8 cellular contexts compared by ENCODE assay signal in genomic region chr1:226940029-226940805, GRCh38. TPM values are rescaled to one million over a fixed set of nuclear protein-coding genes. Genes with fewer than 3 reads are reported as not detected.
DNase-seq lines count a peak whose midpoint lies in the region; ATAC-seq and TF ChIP-seq lines count a peak whose summit lies in the region.

Gene COQ8A, plus strand, starts transcription at chr1:226940294. Its CDS starts 21,092 bp downstream, at chr1:226961386.

- H3K36me3 ChIP-seq in osteoblast (ENCODE audit: insufficient read depth, low read length) (no peaks in the 10 kb centered on the region), testis (ENCODE audit: low read depth, missing control alignments) (no peaks in the 10 kb centered on the region)

- peak; percentile 96 for ATAC-seq in HG02798 (IDR thresholded peaks at IDR 0.05; ENCODE audit: poor library complexity, unreplicated experiment)

- DNase-seq in GM10248 (ENCODE audit: extremely low spot score) (peak; percentile 98), NCI-H1417 treated with DMSO at 0.1 percent for 48 hours (lab: John Stamatoyannopoulos, UW) (peak; percentile 99), SW480 (ENCODE audit: low spot score) (peak; percentile 99), head of caudate nucleus (peak; percentile 98 to 100 (median 100)), osteoblast (ENCODE audit: insufficient read length, low spot score, missing footprints) (peak; percentile 99), testis (peak; percentile 99)
- DNase-seq in activated naive CD8-positive, alpha-beta T cell treated with anti-CD3 and anti-CD28 coated beads, Interleukin-2, amount 50 U/mL, for 16 hours (ENCODE audit: low read depth, low spot score), result peak; percentile 99

- CTCF ChIA-PET in GM10248 (lab: Yijun Ruan, JAX), result interaction anchor here (0.8 to 2.0 kb wide), 2 partner anchors 10 to 43 kb away, joined by 3 to 7 read pairs; no protein-coding TSS in a partner anchor

- H4K20me1 ChIP-seq in osteoblast (ENCODE audit: insufficient read depth, low read length), result no peaks in the 10 kb centered on the region

- TF ChIP-seq POLR2A in testis (IDR thresholded peaks at IDR 0.05), result peak; percentile 9

- no peaks in the 10 kb centered on the region for H3K27me3 ChIP-seq in osteoblast (ENCODE audit: insufficient read depth, low read length)
- H3K27me3 ChIP-seq in testis, result no peaks in the 10 kb centered on the region

- H3K79me2 ChIP-seq in osteoblast (ENCODE audit: insufficient read depth, low read length), result no peaks in the 10 kb centered on the region

- H3K4me2 ChIP-seq in osteoblast (ENCODE audit: insufficient read depth, low read length), result peak within 1 kb of the TSS; percentile 98

- intact Hi-C loops in head of caudate nucleus (cut with DNase I), result loop anchor here (5.0 to 10.0 kb wide), 2 partner anchors 42 to 375 kb away; partner anchors contain the start of gene CDC42BPA
- intact Hi-C loops in testis (cut with DNase I; ENCODE audit: low total_unique reads), result no loop called here

- POLR2A ChIA-PET in GM10248 (lab: Yijun Ruan, JAX), result no interaction called here

- H3K4me1 ChIP-seq in osteoblast (ENCODE audit: insufficient read depth, low read length), result peaks cover 27% of the 10 kb centered on the region
- H3K4me1 ChIP-seq in testis, result peaks cover 33% of the 10 kb centered on the region

- H3K9me3 ChIP-seq in osteoblast (ENCODE audit: low read depth, low read length), result no peaks in the 10 kb centered on the region
- H3K9me3 ChIP-seq in testis, result no peaks in the 10 kb centered on the region

- TF ChIP-seq CTCF in GM10248 (IDR thresholded peaks at IDR 0.05; ENCODE audit: control extremely low read depth, extremely low read depth, low read depth, missing control alignments) (no peak), osteoblast (IDR thresholded peaks at IDR 0.05; ENCODE audit: extremely low read depth, low read depth, low read length) (no peak), testis (IDR thresholded peaks at IDR 0.05) (no peak)

- WGBS in testis, 2 donors, result 1 to 2% methylated on average over 13 to 45 of the region's 73 CpGs

- H3K4me3 ChIP-seq in osteoblast (ENCODE audit: insufficient read depth, low read length), result peak within 1 kb of the TSS; percentile 92
- H3K4me3 ChIP-seq in testis, result peak within 1 kb of the TSS; percentile 57 to 92

- H2AFZ ChIP-seq in osteoblast (ENCODE audit: low read length), result peak within 1 kb of the TSS; percentile 99

- H3K27ac ChIP-seq in osteoblast (ENCODE audit: low read depth, low read length) (peak within 1 kb of the TSS; percentile 86), testis (peak within 1 kb of the TSS; percentile 95)

RNA-seq across cellular contexts. Expression of gene COQ8A, which starts in this region (rescaled TPM):
- total RNA-seq in osteoblast, result 14.1 and 16.2 TPM in 2 replicates
- total RNA-seq in testis, result 10 to 100 TPM; 39.2 to 46.8 TPM
- 34.4 TPM for polyA plus RNA-seq in testis (ENCODE audit: insufficient read depth, low read depth, low replicate concordance)

Comparison
In these comparisons a context has a peak if more than half of its experiments do, and no peak if none do; other contexts are left out.
1. Peak in every context shown above with its lines: DNase-seq, ATAC-seq, H3K4me3 ChIP-seq and H3K27ac ChIP-seq.